In the genomic region with DNA sequence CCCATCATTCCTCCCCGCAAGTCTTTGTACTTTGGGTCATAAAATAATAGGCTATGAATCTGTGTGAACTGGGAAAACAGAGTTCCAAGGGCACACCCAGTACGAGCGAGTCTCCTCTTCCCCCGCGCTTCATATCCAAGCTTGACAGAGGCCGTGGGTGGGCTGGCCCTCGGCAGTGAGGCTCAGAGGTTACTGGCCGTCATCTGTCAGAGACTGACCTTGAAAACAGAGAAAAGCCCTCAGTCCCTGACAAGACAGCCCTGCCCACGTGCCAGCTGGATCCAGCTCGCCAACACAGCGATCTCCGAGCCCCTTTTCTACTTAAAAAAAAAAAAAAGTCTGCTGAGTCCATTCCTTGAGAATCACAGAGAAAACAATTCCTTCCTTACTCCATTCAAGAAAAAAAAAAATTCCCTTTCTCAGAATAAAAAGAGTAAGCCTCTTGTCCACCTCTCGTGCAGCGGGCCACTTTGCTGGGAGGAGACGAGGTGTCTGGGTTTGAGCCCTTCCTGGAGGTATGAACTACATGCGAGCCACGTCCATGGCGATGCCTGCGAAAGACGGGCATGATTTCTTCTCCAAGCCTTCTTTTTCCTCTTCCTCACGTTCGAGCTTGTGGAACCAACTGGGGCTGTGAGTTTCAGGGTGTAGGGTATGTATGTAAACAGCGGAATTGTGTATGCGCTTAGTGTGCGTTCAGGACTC, we compare ENCODE assay signal across 9 cellular contexts.
DNase-seq lines count a peak whose midpoint lies in the region; ATAC-seq and TF ChIP-seq lines count a peak whose summit lies in the region.
"Had no signal": no experiment of that assay in that cellular context is flagged by ENCODE, and none has a peak within 500 bp of the region (broad histone marks: within the 10 kb centered on the region; RNA-seq: fewer than 3 reads in every experiment).

No MANE protein-coding gene starts in this region.

- H3K4me3 ChIP-seq in brain microvascular endothelial cell (ENCODE audit: low read depth, low read length) (peak overlapping the region; percentile 82), subcutaneous abdominal adipose tissue (ENCODE audit: low read depth in 1 of 5, low read length in 5 of 5) (peak overlapping the region; percentile 61 to 93 (median 80))
- H3K4me3 ChIP-seq: BLaER1 had no signal

- TF ChIP-seq CTCF in brain microvascular endothelial cell (IDR thresholded peaks at IDR 0.05; ENCODE audit: low read depth, low read length, missing control alignments): no peak

- H3K9ac ChIP-seq in subcutaneous abdominal adipose tissue (ENCODE audit: low read length in 5 of 5): peak overlapping the region in 1 of 5 donors; percentile 29
- H3K9ac ChIP-seq: BLaER1 had no signal

- H3K4me1 ChIP-seq in subcutaneous abdominal adipose tissue (ENCODE audit: control insufficient read depth in 5 of 5, insufficient read depth in 5 of 5, low read length in 5 of 5): peaks cover 0 to 26% (median 20%) of the 10 kb centered on the region in 5 donors
- H3K4me1 ChIP-seq: BLaER1 had no signal

- H3K9me3 ChIP-seq in subcutaneous abdominal adipose tissue (ENCODE audit: control insufficient read depth in 5 of 5, low read length in 5 of 5): no peaks in the 10 kb centered on the region

- H3K36me3 ChIP-seq in brain microvascular endothelial cell (replicated peaks): no peaks in the 10 kb centered on the region
- no peaks in the 10 kb centered on the region for H3K36me3 ChIP-seq in subcutaneous abdominal adipose tissue (ENCODE audit: control insufficient read depth in 5 of 5, insufficient read depth in 5 of 5, low read length in 5 of 5)
- H3K36me3 ChIP-seq: BLaER1 had no signal

- in situ Hi-C loops in brain microvascular endothelial cell (cut with HindIII; ENCODE audit: low pct_ligation_motif_present, low sequenced_read_pairs): no loop called here

- no peaks in the 10 kb centered on the region for H3K27me3 ChIP-seq in brain microvascular endothelial cell (replicated peaks)
- H3K27me3 ChIP-seq in subcutaneous abdominal adipose tissue (ENCODE audit: control insufficient read depth in 5 of 5, insufficient read depth in 4 of 5, low read length in 5 of 5): peaks cover 0 to 16% (median 13%) of the 10 kb centered on the region in 5 donors
- H3K27me3 ChIP-seq: BLaER1 had no signal

- ATAC-seq in GM19467 (IDR thresholded peaks at IDR 0.05; ENCODE audit: unreplicated experiment): no peak

- DNase-seq in NCI-H2227 (lab: John Stamatoyannopoulos, UW; ENCODE audit: unreplicated experiment): peak; percentile 17
- DNase-seq in NCI-H2227 treated with DMSO at 0.1 percent for 48 hours (lab: John Stamatoyannopoulos, UW): no peak
- no peak for DNase-seq in brain microvascular endothelial cell
- DNase-seq in kidney tubule cell (ENCODE audit: low spot score): peak; percentile 63
- no peak for DNase-seq in MV-4-11 (lab: John Stamatoyannopoulos, UW)
- no peak for DNase-seq in NOMO-1 treated with DMSO at 0.1 percent for 48 hours (lab: John Stamatoyannopoulos, UW; ENCODE audit: unreplicated experiment)

- H3K27ac ChIP-seq in brain microvascular endothelial cell: no peak overlapping the region
- peak overlapping the region; percentile 51 for H3K27ac ChIP-seq in subcutaneous abdominal adipose tissue (ENCODE audit: low read depth, low read length)
- H3K27ac ChIP-seq: BLaER1 had no signal

Comparison
In these comparisons a context has a peak if more than half of its experiments do, and no peak if none do; other contexts are left out.
1. DNase-seq: peak in NCI-H2227 (single experiment) and kidney tubule cell (single experiment); none in NCI-H2227 treated with DMSO at 0.1 percent for 48 hours (single experiment), brain microvascular endothelial cell (single experiment), MV-4-11 (single experiment) and NOMO-1 treated with DMSO at 0.1 percent for 48 hours (single experiment).